14 cellular contexts compared by ENCODE assay signal in the genomic region with DNA sequence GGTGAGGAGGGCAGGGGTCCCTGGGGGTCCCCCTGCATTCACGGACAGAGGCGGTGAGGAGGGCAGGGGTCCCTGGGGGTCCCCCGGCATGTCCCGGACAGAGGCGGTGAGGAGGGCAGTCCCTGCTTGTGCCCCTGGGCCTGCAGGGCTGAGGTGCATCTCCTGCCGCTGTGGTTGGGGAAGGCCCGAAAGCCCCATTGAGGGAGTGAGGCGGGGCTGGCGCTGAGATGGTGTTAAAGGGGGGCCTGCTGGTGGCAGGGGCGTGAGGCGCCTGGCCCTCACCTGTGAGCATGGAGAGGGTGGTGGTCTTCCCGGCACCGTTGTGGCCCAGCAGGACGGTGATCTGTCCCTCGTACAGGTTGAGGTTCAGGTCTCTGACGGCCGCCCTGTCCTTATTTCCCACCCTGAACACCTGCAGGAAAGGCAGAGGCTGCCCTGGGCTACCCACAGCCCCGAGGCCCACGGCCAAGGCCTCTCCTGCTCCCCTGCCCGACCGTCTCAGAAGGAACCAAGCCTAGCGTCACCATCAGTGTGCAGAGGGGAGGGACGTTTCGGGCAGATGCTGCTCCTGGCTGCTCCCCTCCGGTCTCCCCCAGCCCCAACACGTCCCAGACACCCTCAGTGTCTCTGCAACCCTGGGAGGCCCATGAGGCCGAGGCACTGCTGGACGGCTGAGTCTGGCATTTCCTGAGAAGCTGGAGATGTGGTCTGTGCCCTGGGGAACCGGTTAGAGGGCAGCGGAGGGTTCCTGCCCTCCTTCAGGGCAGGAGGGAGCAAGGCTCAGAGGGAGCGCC. TPM values are rescaled to one million over a fixed set of nuclear protein-coding genes. Genes with fewer than 3 reads are reported as not detected.
DNase-seq lines count a peak whose midpoint lies in the region; ATAC-seq and TF ChIP-seq lines count a peak whose summit lies in the region.
"Had no signal": no experiment of that assay in that cellular context is flagged by ENCODE, and none has a peak within 500 bp of the region (broad histone marks: within the 10 kb centered on the region; RNA-seq: fewer than 3 reads in every experiment).

No MANE protein-coding gene starts in this region.

- no peaks in the 10 kb centered on the region for H3K27me3 ChIP-seq in RWPE2 (ENCODE audit: insufficient read depth, poor library complexity, severe bottlenecking)
- H3K27me3 ChIP-seq in right lobe of liver = no peaks in the 10 kb centered on the region

- H3K4me3 ChIP-seq in RWPE2 (ENCODE audit: severe bottlenecking) (no peak overlapping the region), right lobe of liver (no peak overlapping the region)

- H3K9me3 ChIP-seq in RWPE2 (ENCODE audit: severe bottlenecking) (no peaks in the 10 kb centered on the region), right lobe of liver (no peaks in the 10 kb centered on the region)

- H3K27ac Mint-ChIP-seq in stimulated activated naive CD8-positive, alpha-beta T cell treated with anti-CD3 and anti-CD28 coated beads, Interleukin-15, amount 100 ng/mL, for 72 hours = no peak overlapping the region
- H3K27ac Mint-ChIP-seq: B cell; CD4-positive, alpha-beta memory T cell had no signal

- TF ChIP-seq CTCF in RWPE2 (IDR thresholded peaks at IDR 0.05; ENCODE audit: poor library complexity, severe bottlenecking) (no peak), omental fat pad (IDR thresholded peaks at IDR 0.05) (no peak), right lobe of liver (IDR thresholded peaks at IDR 0.05) (no peak)

- no peak overlapping the region for H3K27ac ChIP-seq in RWPE2 (ENCODE audit: poor library complexity, severe bottlenecking)
- H3K27ac ChIP-seq in right lobe of liver = no peak overlapping the region
- H3K27ac ChIP-seq: C4-2B had no signal

- H3K9me3 Mint-ChIP-seq in stimulated activated naive CD8-positive, alpha-beta T cell treated with anti-CD3 and anti-CD28 coated beads, Interleukin-15, amount 100 ng/mL, for 72 hours = no peaks in the 10 kb centered on the region
- H3K9me3 Mint-ChIP-seq: CD4-positive, alpha-beta memory T cell had no signal

- WGBS in right lobe of liver (ENCODE audit: insufficient coverage, low coverage, low lambda C conversion rate, missing lambda C conversion rate) = 76% methylated on average over 9 of the region's 31 CpGs

- TF ChIP-seq POLR2A in right lobe of liver (IDR thresholded peaks at IDR 0.05) = no peak

- H3K4me1 Mint-ChIP-seq in stimulated activated naive CD8-positive, alpha-beta T cell treated with anti-CD3 and anti-CD28 coated beads, Interleukin-15, amount 100 ng/mL, for 72 hours = peaks cover 11% of the 10 kb centered on the region
- H3K4me1 Mint-ChIP-seq: B cell; CD4-positive, alpha-beta memory T cell had no signal

- ATAC-seq in stimulated activated naive CD8-positive, alpha-beta T cell treated with anti-CD3 and anti-CD28 coated beads, Interleukin-15, amount 100 ng/mL, for 72 hours = peak; percentile 35
- no peak for ATAC-seq in stimulated activated naive CD8-positive, alpha-beta T cell treated with anti-CD3 and anti-CD28 coated beads, Interleukin-15, Interleukin-2, amounts not matched to agents 100 U/mL and 50 U/mL, for 24 hours
- ATAC-seq in RWPE2 (ENCODE audit: low read depth) (peak; percentile 33; the same call in 1 of the 3 replicates), omental fat pad (ENCODE audit: low FRiP score) (peak; percentile 30), right lobe of liver (no peak)
- ATAC-seq: HCT116, HepG2 had no signal

- no peaks in the 10 kb centered on the region for H3K27me3 Mint-ChIP-seq in stimulated activated naive CD8-positive, alpha-beta T cell treated with anti-CD3 and anti-CD28 coated beads, Interleukin-15, amount 100 ng/mL, for 72 hours
- H3K27me3 Mint-ChIP-seq: B cell; CD4-positive, alpha-beta memory T cell had no signal

- intact Hi-C loops in right lobe of liver (cut with DNase I) = no loop called here

- no peaks in the 10 kb centered on the region for H3K36me3 ChIP-seq in RWPE2 (ENCODE audit: low read depth)
- H3K36me3 ChIP-seq in right lobe of liver = no peaks in the 10 kb centered on the region

- H3K4me1 ChIP-seq in RWPE2 (ENCODE audit: insufficient read depth, poor library complexity, severe bottlenecking) (no peaks in the 10 kb centered on the region), right lobe of liver (no peaks in the 10 kb centered on the region)

- no peak for DNase-seq in stimulated activated naive CD8-positive, alpha-beta T cell treated with anti-CD3 and anti-CD28 coated beads, Interleukin-15, amount 100 ng/mL, for 72 hours
- DNase-seq in stimulated activated naive CD8-positive, alpha-beta T cell treated with anti-CD3 and anti-CD28 coated beads, Interleukin-15, Interleukin-2, amounts not matched to agents 100 U/mL and 50 U/mL, for 24 hours = no peak
- no peak for DNase-seq in RWPE2 (ENCODE audit: low spot score)
- no peak for DNase-seq in omental fat pad (ENCODE audit: low spot score)
- no peak for DNase-seq in SK-N-DZ (ENCODE audit: low spot score)
- DNase-seq in right lobe of liver = no peak
- DNase-seq in activated CD4-positive, CD25-positive, alpha-beta regulatory T cell (lab: John Stamatoyannopoulos, UW) = no peak
- DNase-seq: CD4-positive, alpha-beta memory T cell; DMS79; EL had no signal

- H3K4me3 Mint-ChIP-seq in stimulated activated naive CD8-positive, alpha-beta T cell treated with anti-CD3 and anti-CD28 coated beads, Interleukin-15, amount 100 ng/mL, for 72 hours = no peak overlapping the region
- H3K4me3 Mint-ChIP-seq: B cell; CD4-positive, alpha-beta memory T cell had no signal

RNA-seq across cellular contexts. Expression of a gene that starts 31.4 kb away (rescaled TPM):
- total RNA-seq in omental fat pad = 100 to 1,000 TPM in 1 of 4 donors, 10 to 100 TPM in 3; 84.9 to 171 (median 92.2) TPM
- polyA plus RNA-seq in SK-N-DZ (2014; cell fraction: cytosol; rRNA removed) = 429 and 453 TPM in 2 replicates
- 240 and 302 TPM in 2 replicates for polyA plus RNA-seq in SK-N-DZ (2014; cell fraction: nucleus; rRNA removed)
- total RNA-seq in right lobe of liver = 10 to 100 TPM; 29.0 to 61.9 (median 38.9) TPM

RNA-seq across cellular contexts. Expression of a gene that starts 41.2 kb away (rescaled TPM):
- total RNA-seq in omental fat pad (10 to 100 TPM in 1 of 4 donors, 1 to 10 TPM in 3; 6.6 to 19.0 (median 8.0) TPM), right lobe of liver (1 to 10 TPM; 1.2 to 2.9 (median 2.1) TPM)
- polyA plus RNA-seq in SK-N-DZ (2014; cell fraction: cytosol; rRNA removed) = 27.9 and 34.3 TPM in 2 replicates
- polyA plus RNA-seq in SK-N-DZ (2014; cell fraction: nucleus; rRNA removed) = 44.9 and 55.5 TPM in 2 replicates

RNA-seq across cellular contexts. Expression of a gene that starts 47.9 kb away (rescaled TPM):
- 10 to 100 TPM; 26.2 to 66.5 (median 38.4) TPM for total RNA-seq in omental fat pad
- 87.1 and 101 TPM in 2 replicates for polyA plus RNA-seq in SK-N-DZ (2014; cell fraction: cytosol; rRNA removed)
- polyA plus RNA-seq in SK-N-DZ (2014; cell fraction: nucleus; rRNA removed) = 70.6 and 94.3 TPM in 2 replicates
- total RNA-seq in right lobe of liver = 100 to 1,000 TPM in 2 of 6 experiments, 10 to 100 TPM in 4; 68.1 to 150 (median 85.5) TPM

Comparison
In these comparisons a context has a peak if more than half of its experiments do, and no peak if none do; other contexts are left out.
1. ATAC-seq: peak in stimulated activated naive CD8-positive, alpha-beta T cell treated with anti-CD3 and anti-CD28 coated beads, Interleukin-15, amount 100 ng/mL, for 72 hours (single experiment), RWPE2 (single experiment) and omental fat pad (single experiment); none in stimulated activated naive CD8-positive, alpha-beta T cell treated with anti-CD3 and anti-CD28 coated beads, Interleukin-15, Interleukin-2, amounts not matched to agents 100 U/mL and 50 U/mL, for 24 hours (single experiment) and right lobe of liver (0 of 4).